11 cellular contexts compared by ENCODE assay signal in genomic region chr13:47036291-47037008, GRCh38.
DNase-seq lines count a peak whose midpoint lies in the region; ATAC-seq, FAIRE-seq and TF ChIP-seq lines count a peak whose summit lies in the region.
"Had no signal": no experiment of that assay in that cellular context is flagged by ENCODE, and none has a peak within 500 bp of the region (broad histone marks: within the 10 kb centered on the region; RNA-seq: fewer than 3 reads in every experiment).

No MANE protein-coding gene starts in this region.

- H3K4me3 ChIP-seq in kidney (ENCODE audit: low read length in 2 of 2), result no peak overlapping the region
- H3K4me3 ChIP-seq: right lobe of liver had no signal

- DNase-seq in GM18507 (ENCODE audit: extremely low spot score, insufficient read length, low read depth) (peak; percentile 22), globus pallidus (ENCODE audit: low spot score) (peak; percentile 5), SK-N-DZ (ENCODE audit: low spot score) (no peak), HCEC 1CT (no peak), kidney (no peak)
- DNase-seq in activated T-cell treated with anti-CD3 and anti-CD28 coated beads, Interleukin-2, amount 50 U/mL, for 24 hours, result no peak
- DNase-seq: COR-L47, right lobe of liver had no signal

- no peaks in the 10 kb centered on the region for H3K36me3 ChIP-seq in kidney (ENCODE audit: control insufficient read depth in 1 of 2, insufficient read depth in 2 of 2, low read length in 2 of 2)
- H3K36me3 ChIP-seq: right lobe of liver had no signal

- peaks cover 26% of the 10 kb centered on the region for H3K27me3 Mint-ChIP-seq in activated T-cell treated with anti-CD3 and anti-CD28 coated beads, Interleukin-2, amount 50 U/mL, for 24 hours

- H3K9me3 Mint-ChIP-seq in activated T-cell treated with anti-CD3 and anti-CD28 coated beads, Interleukin-2, amount 50 U/mL, for 24 hours, result no peaks in the 10 kb centered on the region
- H3K9me3 Mint-ChIP-seq: central memory CD8-positive, alpha-beta T cell had no signal

- H3K27ac Mint-ChIP-seq in activated T-cell treated with anti-CD3 and anti-CD28 coated beads, Interleukin-2, amount 50 U/mL, for 24 hours, result no peak overlapping the region

- no peaks in the 10 kb centered on the region for H3K4me1 ChIP-seq in kidney (ENCODE audit: control insufficient read depth in 1 of 2, insufficient read depth in 1 of 2, low read depth in 1 of 2, low read length in 2 of 2)
- H3K4me1 ChIP-seq: right lobe of liver had no signal

- no peaks in the 10 kb centered on the region for H3K9me3 ChIP-seq in kidney (ENCODE audit: control insufficient read depth in 1 of 2, low read length in 2 of 2)
- H3K9me3 ChIP-seq: right lobe of liver had no signal

- no peaks in the 10 kb centered on the region for H3K36me3 Mint-ChIP-seq in activated T-cell treated with anti-CD3 and anti-CD28 coated beads, Interleukin-2, amount 50 U/mL, for 24 hours (ENCODE audit: low read depth)

- no peak overlapping the region for H3K27ac ChIP-seq in kidney (ENCODE audit: low read depth in 2 of 2, low read length in 2 of 2)
- H3K27ac ChIP-seq: right lobe of liver had no signal

- FAIRE-seq in GM18507 (lab: Jason Lieb, UNC), result peak; percentile 93
- no peak for FAIRE-seq in kidney (lab: Jason Lieb, UNC)

- H3K4me3 Mint-ChIP-seq in activated T-cell treated with anti-CD3 and anti-CD28 coated beads, Interleukin-2, amount 50 U/mL, for 24 hours, result no peak overlapping the region
- H3K4me3 Mint-ChIP-seq: central memory CD8-positive, alpha-beta T cell had no signal

- H3K9ac ChIP-seq in kidney (ENCODE audit: low read length in 2 of 2), result no peak overlapping the region

- intact Hi-C loops in kidney (cut with DNase I), result no loop called here

- no peak for TF ChIP-seq CTCF in kidney (IDR thresholded peaks at IDR 0.05; ENCODE audit: borderline replicate concordance, extremely low read depth, insufficient read depth)

- H3K4me1 Mint-ChIP-seq in activated T-cell treated with anti-CD3 and anti-CD28 coated beads, Interleukin-2, amount 50 U/mL, for 24 hours (ENCODE audit: low read depth), result no peaks in the 10 kb centered on the region
- H3K4me1 Mint-ChIP-seq: central memory CD8-positive, alpha-beta T cell had no signal

- ATAC-seq in GM21526 (IDR thresholded peaks at IDR 0.05; ENCODE audit: low FRiP score, unreplicated experiment) (peak; percentile 99), HG03196 (IDR thresholded peaks at IDR 0.05; ENCODE audit: unreplicated experiment) (peak; percentile 97)
- ATAC-seq: right lobe of liver had no signal

Comparison
In these comparisons a context has a peak if more than half of its experiments do, and no peak if none do; other contexts are left out.
1. DNase-seq: peak in GM18507 (single experiment) and globus pallidus (single experiment); none in SK-N-DZ (single experiment), HCEC 1CT (single experiment), kidney (single experiment) and activated T-cell treated with anti-CD3 and anti-CD28 coated beads, Interleukin-2, amount 50 U/mL, for 24 hours (single experiment).